In the genomic region with DNA sequence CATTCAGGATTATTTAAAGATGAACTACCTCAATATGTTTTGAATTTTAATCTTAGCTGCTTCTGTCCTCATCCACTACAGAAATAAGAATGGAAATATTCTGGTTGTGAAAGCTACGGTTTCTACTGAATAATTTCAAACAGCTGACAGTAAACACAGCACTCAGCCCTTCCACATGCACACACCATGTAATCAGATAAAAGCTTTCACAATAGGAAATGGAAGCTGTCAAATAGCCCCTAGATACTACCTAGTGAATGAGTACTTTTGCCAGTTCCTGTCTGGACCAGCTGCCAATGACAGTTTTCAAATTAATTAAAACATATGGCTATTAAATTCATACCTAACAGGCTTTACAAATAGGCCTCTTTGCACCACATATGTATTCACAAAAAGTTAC, we compare ENCODE assay signal across 9 cellular contexts.
DNase-seq lines count a peak whose midpoint lies in the region; ATAC-seq and TF ChIP-seq lines count a peak whose summit lies in the region.
"Had no signal": no experiment of that assay in that cellular context is flagged by ENCODE, and none has a peak within 500 bp of the region (broad histone marks: within the 10 kb centered on the region; RNA-seq: fewer than 3 reads in every experiment).

No MANE protein-coding gene starts in this region.

- peaks cover 18% of the 10 kb centered on the region for H3K4me1 ChIP-seq in BLaER1
- H3K4me1 ChIP-seq in ascending aorta, result no peaks in the 10 kb centered on the region
- no peaks in the 10 kb centered on the region for H3K4me1 ChIP-seq in PC-9 (replicated peaks; ENCODE audit: insufficient read depth)
- no peaks in the 10 kb centered on the region for H3K4me1 ChIP-seq in PC-3 (ENCODE audit: insufficient read depth, low read length)

- no peak overlapping the region for H3K4me3 ChIP-seq in BLaER1
- H3K4me3 ChIP-seq in choroid plexus epithelial cell (ENCODE audit: low read depth, low read length), result no peak overlapping the region
- no peak overlapping the region for H3K4me3 ChIP-seq in ascending aorta
- no peak overlapping the region for H3K4me3 ChIP-seq in PC-9
- H3K4me3 ChIP-seq in PC-3 (ENCODE audit: low read length), result no peak overlapping the region

- H3K27me3 ChIP-seq in BLaER1, result no peaks in the 10 kb centered on the region
- no peaks in the 10 kb centered on the region for H3K27me3 ChIP-seq in ascending aorta
- H3K27me3 ChIP-seq in PC-9 (ENCODE audit: insufficient read depth, low read depth), result no peaks in the 10 kb centered on the region
- no peaks in the 10 kb centered on the region for H3K27me3 ChIP-seq in PC-3 (ENCODE audit: low read length)

- H3K27ac ChIP-seq in BLaER1, result peak overlapping the region; percentile 28; the same call in 1 of the 2 replicates
- H3K27ac ChIP-seq in ascending aorta, result no peak overlapping the region
- no peak overlapping the region for H3K27ac ChIP-seq in PC-9
- no peak overlapping the region for H3K27ac ChIP-seq in PC-3 (ENCODE audit: low read length)

- H3K9me2 ChIP-seq in PC-9 (ENCODE audit: insufficient read depth), result no peaks in the 10 kb centered on the region
- H3K9me2 ChIP-seq in PC-3 (replicated peaks; ENCODE audit: low read length), result no peaks in the 10 kb centered on the region

- BruUV-seq in PC-9 (replicated peaks; lab: Mats Ljungman, UMichigan) (no TSS peak), PC-3 (replicated peaks; lab: Mats Ljungman, UMichigan) (no TSS peak)

- DNase-seq in NCI-H2081 (lab: John Stamatoyannopoulos, UW) (peak; percentile 56 to 85), choroid plexus epithelial cell (ENCODE audit: low read depth) (peak; percentile 65), ascending aorta (ENCODE audit: low spot score in 2 of 2) (no peak), PC-9 (no peak), PC-3 (no peak)
- DNase-seq: head of caudate nucleus had no signal

- intact Hi-C loops in ascending aorta (cut with DNase I), result no loop called here
- intact Hi-C loops in PC-9 (cut with micrococcal nuclease; ENCODE audit: unreplicated experiment), result no loop called here
- intact Hi-C loops in PC-3 (cut with micrococcal nuclease), result no loop called here

- H3K9ac ChIP-seq in BLaER1, result no peak overlapping the region
- H3K9ac ChIP-seq in PC-3 (ENCODE audit: low read length), result no peak overlapping the region

- H3K4me2 ChIP-seq in BLaER1 (peak overlapping the region; percentile 60), PC-9 (no peak overlapping the region), PC-3 (ENCODE audit: low read length) (no peak overlapping the region)

- TF ChIP-seq CTCF in choroid plexus epithelial cell (conservative IDR thresholded peaks at IDR 0.05; ENCODE audit: low read depth, low read length), result no peak
- no peak for TF ChIP-seq CTCF in ascending aorta (IDR thresholded peaks at IDR 0.05)
- no peak for TF ChIP-seq CTCF in PC-9 (conservative IDR thresholded peaks at IDR 0.05)
- TF ChIP-seq CTCF in PC-3 (conservative IDR thresholded peaks at IDR 0.05; ENCODE audit: low read depth, low read length), result no peak

- ATAC-seq in GM21447 (IDR thresholded peaks at IDR 0.05; ENCODE audit: unreplicated experiment) (peak; percentile 69), HG02588 (IDR thresholded peaks at IDR 0.05; ENCODE audit: unreplicated experiment) (no peak), PC-3 (no peak)

- H4K20me1 ChIP-seq in BLaER1, result peaks cover 14% of the 10 kb centered on the region; the same call in 1 of the 2 replicates
- H4K20me1 ChIP-seq in PC-9 (ENCODE audit: insufficient read depth), result no peaks in the 10 kb centered on the region
- no peaks in the 10 kb centered on the region for H4K20me1 ChIP-seq in PC-3 (ENCODE audit: low read length)

- H3K79me2 ChIP-seq in PC-9 (ENCODE audit: low read depth) (no peaks in the 10 kb centered on the region), PC-3 (ENCODE audit: low read length) (no peaks in the 10 kb centered on the region)

- H3F3A ChIP-seq in PC-9 (ENCODE audit: insufficient read depth, low read depth) (no peaks in the 10 kb centered on the region), PC-3 (ENCODE audit: low read length, unreplicated experiment) (no peaks in the 10 kb centered on the region)

- H3K9me3 ChIP-seq in BLaER1, result 0 out of 2 replicates have a peak, but pooled peaks cover 3% of the 10 kb centered on the region
- no peaks in the 10 kb centered on the region for H3K9me3 ChIP-seq in ascending aorta
- H3K9me3 ChIP-seq in PC-9 (ENCODE audit: insufficient read depth, low read depth), result no peaks in the 10 kb centered on the region
- no peaks in the 10 kb centered on the region for H3K9me3 ChIP-seq in PC-3 (ENCODE audit: low read length)

- H2AFZ ChIP-seq in PC-9 (no peak overlapping the region), PC-3 (ENCODE audit: low read length) (no peak overlapping the region)

- CTCF ChIA-PET in PC-9 (lab: Charles Lee), result no interaction called here
- CTCF ChIA-PET in PC-3 (lab: Charles Lee), result no interaction called here

- H3K36me3 ChIP-seq in BLaER1, result peaks cover 5% of the 10 kb centered on the region; the same call in 1 of the 2 replicates
- no peaks in the 10 kb centered on the region for H3K36me3 ChIP-seq in ascending aorta
- H3K36me3 ChIP-seq in PC-9 (ENCODE audit: low read depth), result no peaks in the 10 kb centered on the region
- no peaks in the 10 kb centered on the region for H3K36me3 ChIP-seq in PC-3 (ENCODE audit: low read depth, low read length)

- POLR2A ChIA-PET in PC-9 (lab: Charles Lee; ENCODE audit: unreplicated experiment) (no interaction called here), PC-3 (lab: Charles Lee; ENCODE audit: unreplicated experiment) (no interaction called here)

Comparison
In these comparisons a context has a peak if more than half of its experiments do, and no peak if none do; other contexts are left out.
1. DNase-seq: peak in NCI-H2081 (2 of 2) and choroid plexus epithelial cell (single experiment); none in ascending aorta (0 of 2), PC-9 (0 of 2) and PC-3 (single experiment).